Comparison of ENCODE assay signal across 1 cellular context in genomic region chr11:47216141-47216798, GRCh38.
A peak's percentile ranks its signal among the peaks of the same experiment; 100 is the strongest.
TF ChIP-seq lines count a peak whose summit lies in the region.

No MANE protein-coding gene starts in this region.

TF ChIP-seq in HCT116, 20 proteins besides CTCF, POLR2A, EP300 and RAD21 (continued from another document):
- no peak for TF ChIP-seq REST (IDR thresholded peaks at IDR 0.05; ENCODE audit: low read depth)
- TF ChIP-seq EGR1 (IDR thresholded peaks at IDR 0.05; ENCODE audit: low read depth) = no peak
- TF ChIP-seq CBX3 (IDR thresholded peaks at IDR 0.05; ENCODE audit: low read depth) = no peak
- no peak for TF ChIP-seq ATF3 (IDR thresholded peaks at IDR 0.05)
- TF ChIP-seq MAX (IDR thresholded peaks at IDR 0.05) = peak; percentile 45; the same call in 1 of the 2 replicates
- TF ChIP-seq TCF7L2 (IDR thresholded peaks at IDR 0.05; ENCODE audit: borderline replicate concordance, extremely low read depth, insufficient read depth, insufficient read length) = peak; percentile 27
TF ChIP-seq in HCT116: peak in this region for 8.
